ENCODE assay signal across 15 cellular contexts in the genomic region with DNA sequence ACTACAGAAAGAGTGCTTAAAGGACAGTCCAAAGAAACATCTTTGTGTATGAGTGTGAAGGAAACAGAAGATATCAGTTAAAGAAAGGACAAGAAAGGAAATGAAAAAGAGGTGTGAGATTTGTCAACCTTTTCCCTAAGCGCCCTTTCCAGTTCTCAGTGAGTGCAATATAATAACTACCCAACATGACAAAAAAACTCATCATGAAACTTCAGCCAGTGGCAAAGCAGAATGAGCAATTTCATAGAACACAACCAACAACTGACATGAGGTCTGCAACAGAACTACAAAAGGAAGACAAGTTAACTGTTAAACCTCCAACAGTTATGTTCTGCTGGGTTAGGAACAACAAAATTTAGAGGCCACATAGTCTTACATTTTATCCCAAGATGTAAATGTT. TPM values are rescaled to one million over a fixed set of nuclear protein-coding genes. Genes with fewer than 3 reads are reported as not detected.
DNase-seq lines count a peak whose midpoint lies in the region; ATAC-seq and TF ChIP-seq lines count a peak whose summit lies in the region.
"Had no signal": no experiment of that assay in that cellular context is flagged by ENCODE, and none has a peak within 500 bp of the region (broad histone marks: within the 10 kb centered on the region; RNA-seq: fewer than 3 reads in every experiment).

No MANE protein-coding gene starts in this region.

- CTCF ChIA-PET in HEK293T (lab: Yijun Ruan, JAX), result interaction anchor here (1.0 to 1.5 kb wide), 5 partner anchors 13 to 19 kb away, joined by 4 read pairs; partner anchors contain the start of gene MYB

- DNase-seq in activated T-cell treated with anti-CD3 and anti-CD28 coated beads, Interleukin-2, amount 50 U/mL, for 24 hours, result no peak
- DNase-seq in activated T-cell treated with anti-CD3 and anti-CD28 coated beads for 4 hours (no peak), HEK293T (ENCODE audit: extremely low spot score) (no peak), prostate gland (ENCODE audit: low spot score) (no peak)
- peak; percentile 42 for DNase-seq in T-helper 2 cell treated with Interferon-gamma antibody and Interleukin-4, amounts not matched to agents 5 μg/mL and 100 μg/mL, for 36 hours (ENCODE audit: low spot score)
- DNase-seq in stimulated activated naive B cell treated with anti-CD40 and anti-IgM and Interleukin-4, amounts not matched to agents 10 μg/mL and 1 μg/mL and 100 μg/mL, for 72 hours, result no peak
- DNase-seq in stimulated activated naive CD4-positive, alpha-beta T cell (lab: John Stamatoyannopoulos, UW), result no peak
- DNase-seq: NCI-H2081 treated with DMSO at 0.1 percent for 48 hours had no signal

- no peak overlapping the region for H3K27ac ChIP-seq in prostate gland
- H3K27ac ChIP-seq: C4-2B, HL-60, left lung had no signal

- 88% methylated on average over 1 of the region's 1 CpG for WGBS in prostate gland

- H3K4me3 ChIP-seq in prostate gland, result no peak overlapping the region
- H3K4me3 ChIP-seq: left lung had no signal

- TF ChIP-seq CTCF in prostate gland (IDR thresholded peaks at IDR 0.05), result no peak

- H3K27ac Mint-ChIP-seq in activated T-cell treated with anti-CD3 and anti-CD28 coated beads, Interleukin-2, amount 50 U/mL, for 24 hours, result peak overlapping the region; percentile 93
- peak overlapping the region; percentile 80 for H3K27ac Mint-ChIP-seq in T-helper 2 cell treated with Interferon-gamma antibody and Interleukin-4, amounts not matched to agents 5 μg/mL and 100 μg/mL, for 36 hours
- H3K27ac Mint-ChIP-seq in stimulated activated naive B cell treated with anti-CD40 and anti-IgM and Interleukin-4, amounts not matched to agents 10 μg/mL and 1 μg/mL and 100 μg/mL, for 72 hours, result peak overlapping the region; percentile 2

- ATAC-seq in GM19395 (IDR thresholded peaks at IDR 0.05; ENCODE audit: unreplicated experiment), result peak; percentile 38
- no peak for ATAC-seq in stimulated activated naive B cell treated with anti-CD40 and anti-IgM and Interleukin-4, amounts not matched to agents 10 μg/mL and 1 μg/mL and 100 μg/mL, for 72 hours (replicated peaks)
- ATAC-seq: left lung, Right ventricle myocardium inferior had no signal

- peak overlapping the region; percentile 11 for H3K4me3 Mint-ChIP-seq in activated T-cell treated with anti-CD3 and anti-CD28 coated beads, Interleukin-2, amount 50 U/mL, for 24 hours
- H3K4me3 Mint-ChIP-seq in T-helper 2 cell treated with Interferon-gamma antibody and Interleukin-4, amounts not matched to agents 5 μg/mL and 100 μg/mL, for 36 hours, result peak overlapping the region; percentile 39
- H3K4me3 Mint-ChIP-seq in stimulated activated naive B cell treated with anti-CD40 and anti-IgM and Interleukin-4, amounts not matched to agents 10 μg/mL and 1 μg/mL and 100 μg/mL, for 72 hours, result no peak overlapping the region
- H3K4me3 Mint-ChIP-seq: effector memory CD8-positive, alpha-beta T cell had no signal

- TF ChIP-seq POLR2A in prostate gland (IDR thresholded peaks at IDR 0.05), result no peak

- H3K36me3 Mint-ChIP-seq in activated T-cell treated with anti-CD3 and anti-CD28 coated beads, Interleukin-2, amount 50 U/mL, for 24 hours (ENCODE audit: low read depth), result no peaks in the 10 kb centered on the region
- H3K36me3 Mint-ChIP-seq in T-helper 2 cell treated with Interferon-gamma antibody and Interleukin-4, amounts not matched to agents 5 μg/mL and 100 μg/mL, for 36 hours (ENCODE audit: low read depth), result no peaks in the 10 kb centered on the region
- H3K36me3 Mint-ChIP-seq in stimulated activated naive B cell treated with anti-CD40 and anti-IgM and Interleukin-4, amounts not matched to agents 10 μg/mL and 1 μg/mL and 100 μg/mL, for 72 hours, result no peaks in the 10 kb centered on the region

- H3K4me1 ChIP-seq in prostate gland (replicated peaks), result no peaks in the 10 kb centered on the region
- H3K4me1 ChIP-seq: left lung had no signal

- no peaks in the 10 kb centered on the region for H3K9me3 ChIP-seq in prostate gland
- H3K9me3 ChIP-seq: left lung had no signal

- POLR2A ChIA-PET in HEK293T (lab: Yijun Ruan, JAX), result no interaction called here

- H3K36me3 ChIP-seq in prostate gland, result no peaks in the 10 kb centered on the region
- H3K36me3 ChIP-seq: left lung had no signal

- intact Hi-C loops in prostate gland (cut with DNase I), result no loop called here

- H3K27me3 ChIP-seq in prostate gland (replicated peaks; ENCODE audit: insufficient read depth), result no peaks in the 10 kb centered on the region

- no peaks in the 10 kb centered on the region for H3K9me3 Mint-ChIP-seq in activated T-cell treated with anti-CD3 and anti-CD28 coated beads, Interleukin-2, amount 50 U/mL, for 24 hours
- no peaks in the 10 kb centered on the region for H3K9me3 Mint-ChIP-seq in T-helper 2 cell treated with Interferon-gamma antibody and Interleukin-4, amounts not matched to agents 5 μg/mL and 100 μg/mL, for 36 hours
- peaks cover 0 to 3% of the 10 kb centered on the region in 2 donors for H3K9me3 Mint-ChIP-seq in stimulated activated naive B cell treated with anti-CD40 and anti-IgM and Interleukin-4, amounts not matched to agents 10 μg/mL and 1 μg/mL and 100 μg/mL, for 72 hours
- H3K9me3 Mint-ChIP-seq: effector memory CD8-positive, alpha-beta T cell had no signal

- H3K4me1 Mint-ChIP-seq in activated T-cell treated with anti-CD3 and anti-CD28 coated beads, Interleukin-2, amount 50 U/mL, for 24 hours (ENCODE audit: low read depth), result peaks cover 62% of the 10 kb centered on the region
- H3K4me1 Mint-ChIP-seq in T-helper 2 cell treated with Interferon-gamma antibody and Interleukin-4, amounts not matched to agents 5 μg/mL and 100 μg/mL, for 36 hours (ENCODE audit: low read depth), result peaks cover 61% of the 10 kb centered on the region
- H3K4me1 Mint-ChIP-seq in stimulated activated naive B cell treated with anti-CD40 and anti-IgM and Interleukin-4, amounts not matched to agents 10 μg/mL and 1 μg/mL and 100 μg/mL, for 72 hours, result peaks cover 26 to 29% of the 10 kb centered on the region in 2 donors

- peaks cover 2% of the 10 kb centered on the region for H3K27me3 Mint-ChIP-seq in activated T-cell treated with anti-CD3 and anti-CD28 coated beads, Interleukin-2, amount 50 U/mL, for 24 hours
- no peaks in the 10 kb centered on the region for H3K27me3 Mint-ChIP-seq in T-helper 2 cell treated with Interferon-gamma antibody and Interleukin-4, amounts not matched to agents 5 μg/mL and 100 μg/mL, for 36 hours (ENCODE audit: low read depth)
- H3K27me3 Mint-ChIP-seq in stimulated activated naive B cell treated with anti-CD40 and anti-IgM and Interleukin-4, amounts not matched to agents 10 μg/mL and 1 μg/mL and 100 μg/mL, for 72 hours, result peaks cover 0 to 17% of the 10 kb centered on the region in 2 donors

TF ChIP-seq in HEK293T, 16 proteins besides CTCF, POLR2A, EP300 and RAD21:
- TF ChIP-seq TARDBP (IDR thresholded peaks at IDR 0.05), result no peak
- no peak for TF ChIP-seq L3MBTL2 (conservative IDR thresholded peaks at IDR 0.05)
- TF ChIP-seq FOXK2 (IDR thresholded peaks at IDR 0.05), result no peak
- TF ChIP-seq NFRKB (IDR thresholded peaks at IDR 0.05), result no peak
- TF ChIP-seq ELF4 (IDR thresholded peaks at IDR 0.05), result no peak
- no peak for TF ChIP-seq BHLHE40 (IDR thresholded peaks at IDR 0.05; ENCODE audit: borderline replicate concordance)
- TF ChIP-seq, protein P1, sequence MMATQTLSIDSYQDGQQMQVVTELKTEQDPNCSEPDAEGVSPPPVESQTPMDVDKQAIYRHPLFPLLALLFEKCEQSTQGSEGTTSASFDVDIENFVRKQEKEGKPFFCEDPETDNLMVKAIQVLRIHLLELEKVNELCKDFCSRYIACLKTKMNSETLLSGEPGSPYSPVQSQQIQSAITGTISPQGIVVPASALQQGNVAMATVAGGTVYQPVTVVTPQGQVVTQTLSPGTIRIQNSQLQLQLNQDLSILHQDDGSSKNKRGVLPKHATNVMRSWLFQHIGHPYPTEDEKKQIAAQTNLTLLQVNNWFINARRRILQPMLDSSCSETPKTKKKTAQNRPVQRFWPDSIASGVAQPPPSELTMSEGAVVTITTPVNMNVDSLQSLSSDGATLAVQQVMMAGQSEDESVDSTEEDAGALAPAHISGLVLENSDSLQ (IDR thresholded peaks at IDR 0.05), result no peak
TF ChIP-seq in HEK293T: peak in this region for 0.

RNA-seq across cellular contexts. Expression of gene MYB, which starts 19.1 kb away (rescaled TPM):
- total RNA-seq in prostate gland, result 1 to 10 TPM; 4.3 to 7.2 TPM
- total RNA-seq: renal cortical epithelial cell had no signal

Comparison
In these comparisons a context has a peak if more than half of its experiments do, and no peak if none do; other contexts are left out.
1. H3K27ac Mint-ChIP-seq: peak in every context shown above with its lines; median percentile 93 in activated T-cell treated with anti-CD3 and anti-CD28 coated beads, Interleukin-2, amount 50 U/mL, for 24 hours; 80 in T-helper 2 cell treated with Interferon-gamma antibody and Interleukin-4, amounts not matched to agents 5 μg/mL and 100 μg/mL, for 36 hours; 2 in stimulated activated naive B cell treated with anti-CD40 and anti-IgM and Interleukin-4, amounts not matched to agents 10 μg/mL and 1 μg/mL and 100 μg/mL, for 72 hours.
2. H3K4me3 Mint-ChIP-seq: peak in activated T-cell treated with anti-CD3 and anti-CD28 coated beads, Interleukin-2, amount 50 U/mL, for 24 hours (single experiment) and T-helper 2 cell treated with Interferon-gamma antibody and Interleukin-4, amounts not matched to agents 5 μg/mL and 100 μg/mL, for 36 hours (single experiment); none in stimulated activated naive B cell treated with anti-CD40 and anti-IgM and Interleukin-4, amounts not matched to agents 10 μg/mL and 1 μg/mL and 100 μg/mL, for 72 hours (0 of 2).